Comparison of ENCODE assay signal across 14 cellular contexts in genomic region chr6:2476376-2476775, GRCh38.
A peak's percentile ranks its signal among the peaks of the same experiment; 100 is the strongest.
DNase-seq lines count a peak whose midpoint lies in the region; ATAC-seq and TF ChIP-seq lines count a peak whose summit lies in the region.
"Had no signal": no experiment of that assay in that cellular context is flagged by ENCODE, and none has a peak within 500 bp of the region (broad histone marks: within the 10 kb centered on the region; RNA-seq: fewer than 3 reads in every experiment).

No MANE protein-coding gene starts in this region.

- DNase-seq in COLO668 (lab: John Stamatoyannopoulos, UW; ENCODE audit: unreplicated experiment) (peak; percentile 2), NCI-H187 treated with DMSO at 0.1 percent for 48 hours (lab: John Stamatoyannopoulos, UW) (peak; percentile 87), epithelial cell of proximal tubule (ENCODE audit: low read depth) (peak; percentile 27), mucosa of gallbladder (ENCODE audit: low spot score) (peak; percentile 70), left ventricle myocardium superior (no peak)
- DNase-seq in activated T-cell treated with anti-CD3 and anti-CD28 coated beads, Interleukin-2, amount 50 U/mL, for 1 hour = no peak
- DNase-seq: activated naive CD8-positive, alpha-beta T cell treated with anti-CD3 and anti-CD28 coated beads, Interleukin-2, amount 50 U/mL, for 24 hours; H7; NCI-H524; stimulated activated CD4-positive, alpha-beta T cell treated with anti-CD3 and anti-CD28 coated beads, Interleukin-12 subunit alpha, Interleukin-12 subunit beta, amount 100 ng/mL, for 4 hours had no signal

- TF ChIP-seq POLR2A in GM18505 (IDR thresholded peaks at IDR 0.05; ENCODE audit: borderline replicate concordance, extremely low read depth, insufficient read depth, insufficient read length) = no peak

- ATAC-seq in left ventricle myocardium superior = no peak
- no peak for ATAC-seq in GM19467 (IDR thresholded peaks at IDR 0.05; ENCODE audit: unreplicated experiment)
- no peak for ATAC-seq in GM18505 (IDR thresholded peaks at IDR 0.05; ENCODE audit: unreplicated experiment)
- ATAC-seq: activated naive CD8-positive, alpha-beta T cell treated with anti-CD3 and anti-CD28 coated beads, Interleukin-2, amount 50 U/mL, for 24 hours; Panc1 had no signal

- no peak for TF ChIP-seq CTCF in epithelial cell of proximal tubule (conservative IDR thresholded peaks at IDR 0.05; ENCODE audit: low read depth, low read length)

- intact Hi-C loops in left ventricle myocardium superior (cut with micrococcal nuclease) = no loop called here

- no peak overlapping the region for H3K4me3 ChIP-seq in epithelial cell of proximal tubule (ENCODE audit: low read depth, low read length)
- H3K4me3 ChIP-seq: esophagus muscularis mucosa had no signal

Comparison
In these comparisons a context has a peak if more than half of its experiments do, and no peak if none do; other contexts are left out.
1. DNase-seq: peak in COLO668 (single experiment), NCI-H187 treated with DMSO at 0.1 percent for 48 hours (single experiment), epithelial cell of proximal tubule (single experiment) and mucosa of gallbladder (single experiment); none in left ventricle myocardium superior (single experiment) and activated T-cell treated with anti-CD3 and anti-CD28 coated beads, Interleukin-2, amount 50 U/mL, for 1 hour (single experiment).